Comparison of ENCODE assay signal across 8 cellular contexts in the genomic region with DNA sequence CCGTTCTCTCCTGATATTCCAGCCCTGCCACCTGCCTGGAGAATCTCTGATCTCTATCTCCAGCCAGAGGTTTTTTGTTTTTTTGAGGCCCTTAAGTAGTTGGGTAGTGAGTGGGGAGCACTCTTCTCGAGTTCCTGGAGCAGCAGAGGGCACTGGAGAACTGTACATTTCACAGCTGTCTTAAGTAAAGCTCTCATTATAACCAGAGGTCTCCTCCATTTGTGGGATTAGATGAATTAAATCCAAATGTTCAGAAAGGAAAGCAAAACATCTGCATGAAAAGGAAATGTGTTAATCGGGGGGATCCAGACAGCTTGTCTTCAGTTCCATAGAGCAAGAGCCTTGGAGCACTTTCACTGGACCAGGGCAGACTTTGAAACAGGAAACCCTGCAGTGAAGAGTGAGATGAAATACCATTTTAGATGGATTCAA. TPM values are rescaled to one million over a fixed set of nuclear protein-coding genes. Genes with fewer than 3 reads are reported as not detected.
A peak's percentile ranks its signal among the peaks of the same experiment; 100 is the strongest.
DNase-seq lines count a peak whose midpoint lies in the region; ATAC-seq and TF ChIP-seq lines count a peak whose summit lies in the region.

No MANE protein-coding gene starts in this region.

- H3K4me1 ChIP-seq in ACC112 (ENCODE audit: control insufficient read depth, insufficient read depth, low read length, unreplicated experiment) = peaks cover 72% of the 10 kb centered on the region
- H3K4me1 ChIP-seq in SK-N-SH (ENCODE audit: control insufficient read depth in 1 of 2, insufficient read depth in 2 of 2, low read depth in 1 of 2, low read length in 1 of 2) = peaks cover 14 to 17% of the 10 kb centered on the region in 2 experiments
- H3K4me1 ChIP-seq in Peyer's patch = no peaks in the 10 kb centered on the region
- H3K4me1 ChIP-seq in effector memory CD4-positive, alpha-beta T cell (ENCODE audit: control insufficient read depth, insufficient read depth, low read length, poor library complexity, severe bottlenecking) = no peaks in the 10 kb centered on the region

- H3K4me3 ChIP-seq in ACC112 (ENCODE audit: low read depth, low read length) (no peak overlapping the region), SK-N-SH (ENCODE audit: low read depth in 2 of 2, low read length in 1 of 2) (no peak overlapping the region), Peyer's patch (no peak overlapping the region)
- H3K4me3 ChIP-seq in effector memory CD4-positive, alpha-beta T cell (ENCODE audit: insufficient read depth, low read depth, low read length, poor library complexity, severe bottlenecking) = no peak overlapping the region

- no peaks in the 10 kb centered on the region for H4K20me1 ChIP-seq in SK-N-SH (ENCODE audit: insufficient read depth)

- POLR2A ChIA-PET in SK-N-SH (lab: Yijun Ruan, JAX) = no interaction called here

- no peaks in the 10 kb centered on the region for H3K9me2 ChIP-seq in SK-N-SH

- peaks cover 14% of the 10 kb centered on the region for H3F3A ChIP-seq in SK-N-SH (replicated peaks; ENCODE audit: insufficient read depth)

- no peak for TF ChIP-seq POLR2A in Peyer's patch (IDR thresholded peaks at IDR 0.05)

- H3K79me2 ChIP-seq in ACC112 (ENCODE audit: control insufficient read depth, insufficient read depth, low read length, unreplicated experiment) = no peaks in the 10 kb centered on the region
- H3K79me2 ChIP-seq in SK-N-SH (ENCODE audit: insufficient read depth) = no peaks in the 10 kb centered on the region

- TF ChIP-seq EP300 in SK-N-SH (IDR thresholded peaks at IDR 0.05; ENCODE audit: borderline replicate concordance in 1 of 2, low read depth in 1 of 2, low read length in 1 of 2) = no peak

- peaks cover 45% of the 10 kb centered on the region for H3K36me3 ChIP-seq in ACC112 (ENCODE audit: insufficient read depth, low read length)
- H3K36me3 ChIP-seq in SK-N-SH (replicated peaks in 1 of 2; ENCODE audit: control insufficient read depth in 1 of 2, insufficient read depth in 2 of 2, low read length in 1 of 2) = no peaks in the 10 kb centered on the region
- no peaks in the 10 kb centered on the region for H3K36me3 ChIP-seq in Peyer's patch
- H3K36me3 ChIP-seq in effector memory CD4-positive, alpha-beta T cell (ENCODE audit: control insufficient read depth, insufficient read depth, low read length) = no peaks in the 10 kb centered on the region

- H3K9me3 ChIP-seq in SK-N-SH (no peaks in the 10 kb centered on the region), Peyer's patch (no peaks in the 10 kb centered on the region)
- H3K9me3 ChIP-seq in effector memory CD4-positive, alpha-beta T cell (ENCODE audit: control insufficient read depth, low read length) = no peaks in the 10 kb centered on the region

- H3K27ac ChIP-seq in ACC112 (ENCODE audit: low read depth, low read length) = peak overlapping the region; percentile 91
- H3K27ac ChIP-seq in SK-N-SH (ENCODE audit: low read depth in 2 of 2, low read length in 1 of 2) = peak overlapping the region in 1 of 2 experiments; percentile 47; a peak in 2 of 4 replicates
- no peak overlapping the region for H3K27ac ChIP-seq in Peyer's patch
- no peak overlapping the region for H3K27ac ChIP-seq in effector memory CD4-positive, alpha-beta T cell (ENCODE audit: insufficient read depth, low read length, poor library complexity, severe bottlenecking)

- peak; percentile 52 for DNase-seq in GM03348 (ENCODE audit: low spot score)
- peak; percentile 31 for DNase-seq in SK-N-SH
- DNase-seq in globus pallidus (ENCODE audit: low spot score) = peak; percentile 79
- no peak for DNase-seq in Peyer's patch
- no peak for DNase-seq in effector memory CD4-positive, alpha-beta T cell
- no peak for DNase-seq in effector CD8-positive, alpha-beta T cell (lab: John Stamatoyannopoulos, UW)

- peak; percentile 71 for TF ChIP-seq RAD21 in SK-N-SH (IDR thresholded peaks at IDR 0.05; ENCODE audit: low read length)

- WGBS in SK-N-SH (ENCODE audit: low lambda C conversion rate) = 25% methylated on average over 3 of the region's 3 CpGs

- CTCF ChIA-PET in SK-N-SH (lab: Yijun Ruan, JAX) = interaction anchor here (0.5 to 2.9 kb wide), 6 partner anchors 16 to 117 kb away, joined by 3 to 17 read pairs (median 4); no protein-coding TSS in a partner anchor

- no peak for ATAC-seq in HG03460 (IDR thresholded peaks at IDR 0.05; ENCODE audit: unreplicated experiment)

- TF ChIP-seq CTCF in SK-N-SH (IDR thresholded peaks at IDR 0.05) (peak; percentile 43), Peyer's patch (IDR thresholded peaks at IDR 0.05) (no peak)

- H3K9ac ChIP-seq in SK-N-SH = no peak overlapping the region

- H3K4me2 ChIP-seq in SK-N-SH = no peak overlapping the region

- H3K27me3 ChIP-seq in ACC112 (ENCODE audit: insufficient read depth, low read length) (no peaks in the 10 kb centered on the region), SK-N-SH (ENCODE audit: insufficient read depth) (no peaks in the 10 kb centered on the region), Peyer's patch (no peaks in the 10 kb centered on the region)
- H3K27me3 ChIP-seq in effector memory CD4-positive, alpha-beta T cell (replicated peaks; ENCODE audit: control insufficient read depth, insufficient read depth, low read length, poor library complexity, severe bottlenecking) = peaks cover 3% of the 10 kb centered on the region

- no peak overlapping the region for H2AFZ ChIP-seq in ACC112 (ENCODE audit: low read length, unreplicated experiment)
- H2AFZ ChIP-seq in SK-N-SH (ENCODE audit: low read depth) = no peak overlapping the region

TF ChIP-seq in SK-N-SH, 30 proteins besides CTCF, POLR2A, EP300 and RAD21:
- TF ChIP-seq MXI1 (IDR thresholded peaks at IDR 0.05; ENCODE audit: low read depth, low read length) (no peak), GATA2 (CRISPR knock-in tag; IDR thresholded peaks at IDR 0.05) (peak; percentile 57), SMC3 (IDR thresholded peaks at IDR 0.05; ENCODE audit: low read depth, low read length) (peak; percentile 47)

RNA-seq across cellular contexts. Expression of gene AOX1, which starts 32.8 kb away (rescaled TPM):
- polyA plus RNA-seq in SK-N-SH (2012; rRNA removed) = 3.3 and 4.6 TPM in 2 replicates
- polyA plus RNA-seq in SK-N-SH (2012; cell fraction: cytosol; rRNA removed) = 3.7 and 3.8 TPM in 2 replicates
- polyA plus RNA-seq in SK-N-SH (2012; cell fraction: nucleus; rRNA removed) = 2.2 and 3.9 TPM in 2 replicates
- total RNA-seq in Peyer's patch = 10 to 100 TPM in 3 of 4 donors, 1 to 10 TPM in 1; 7.9 to 36.3 (median 30.0) TPM

Comparison
In these comparisons a context has a peak if more than half of its experiments do, and no peak if none do; other contexts are left out.
1. DNase-seq: peak in GM03348 (single experiment), SK-N-SH (single experiment) and globus pallidus (single experiment); none in Peyer's patch (0 of 3), effector memory CD4-positive, alpha-beta T cell (0 of 3) and effector CD8-positive, alpha-beta T cell (single experiment).